In genomic region chr3:136909187-136909586, GRCh38 we compare ENCODE assay signal across 13 cellular contexts. TPM values are rescaled to one million over a fixed set of nuclear protein-coding genes. Genes with fewer than 3 reads are reported as not detected.
A peak's percentile ranks its signal among the peaks of the same experiment; 100 is the strongest.
DNase-seq lines count a peak whose midpoint lies in the region; ATAC-seq and TF ChIP-seq lines count a peak whose summit lies in the region.
"Had no signal": no experiment of that assay in that cellular context is flagged by ENCODE, and none has a peak within 500 bp of the region (broad histone marks: within the 10 kb centered on the region; RNA-seq: fewer than 3 reads in every experiment).

No MANE protein-coding gene starts in this region.

- H3K27me3 ChIP-seq in dorsolateral prefrontal cortex, result no peaks in the 10 kb centered on the region

- peaks cover 8 to 31% of the 10 kb centered on the region in 2 donors for H3K36me3 Mint-ChIP-seq in activated T-cell treated with anti-CD3 and anti-CD28 coated beads, Interleukin-2, amount 50 U/mL, for 72 hours (ENCODE audit: insufficient read depth in 2 of 2)
- peaks cover 20% of the 10 kb centered on the region for H3K36me3 Mint-ChIP-seq in activated T-cell treated with anti-CD3 and anti-CD28 coated beads, Interleukin-2, amount 50 U/mL, for 4 hours (ENCODE audit: insufficient read depth)
- peaks cover 33% of the 10 kb centered on the region for H3K36me3 Mint-ChIP-seq in activated B cell treated with CpG ODN at 0.5 μM for 24 hours (ENCODE audit: low read depth)
- peaks cover 41% of the 10 kb centered on the region for H3K36me3 Mint-ChIP-seq in stimulated activated memory B cell treated with anti-CD40 and anti-IgM and Interleukin-4, amounts not matched to agents 10 μg/mL and 1 μg/mL and 100 μg/mL, for 72 hours

- H3K27ac Mint-ChIP-seq in activated T-cell treated with anti-CD3 and anti-CD28 coated beads, Interleukin-2, amount 50 U/mL, for 72 hours, result peak overlapping the region; percentile 7
- H3K27ac Mint-ChIP-seq in activated B cell treated with CpG ODN at 0.5 μM for 24 hours, result peak overlapping the region; percentile 54
- H3K27ac Mint-ChIP-seq in stimulated activated memory B cell treated with anti-CD40 and anti-IgM and Interleukin-4, amounts not matched to agents 10 μg/mL and 1 μg/mL and 100 μg/mL, for 72 hours, result peak overlapping the region; percentile 7

- H3K4me1 Mint-ChIP-seq in activated T-cell treated with anti-CD3 and anti-CD28 coated beads, Interleukin-2, amount 50 U/mL, for 72 hours (ENCODE audit: low read depth), result peaks cover 61% of the 10 kb centered on the region
- H3K4me1 Mint-ChIP-seq in activated T-cell treated with anti-CD3 and anti-CD28 coated beads, Interleukin-2, amount 50 U/mL, for 4 hours (ENCODE audit: low read depth), result peaks cover 83% of the 10 kb centered on the region
- H3K4me1 Mint-ChIP-seq in activated B cell treated with CpG ODN at 0.5 μM for 24 hours, result peaks cover 70% of the 10 kb centered on the region
- H3K4me1 Mint-ChIP-seq in stimulated activated memory B cell treated with anti-CD40 and anti-IgM and Interleukin-4, amounts not matched to agents 10 μg/mL and 1 μg/mL and 100 μg/mL, for 72 hours, result peaks cover 74% of the 10 kb centered on the region

- H3K4me3 ChIP-seq in dorsolateral prefrontal cortex, result no peak overlapping the region

- peak overlapping the region in 1 of 2 donors; percentile 46 for H3K4me3 Mint-ChIP-seq in activated T-cell treated with anti-CD3 and anti-CD28 coated beads, Interleukin-2, amount 50 U/mL, for 72 hours
- no peak overlapping the region for H3K4me3 Mint-ChIP-seq in activated T-cell treated with anti-CD3 and anti-CD28 coated beads, Interleukin-2, amount 50 U/mL, for 4 hours
- H3K4me3 Mint-ChIP-seq in activated B cell treated with CpG ODN at 0.5 μM for 24 hours, result no peak overlapping the region
- H3K4me3 Mint-ChIP-seq in stimulated activated memory B cell treated with anti-CD40 and anti-IgM and Interleukin-4, amounts not matched to agents 10 μg/mL and 1 μg/mL and 100 μg/mL, for 72 hours, result no peak overlapping the region

- DNase-seq in activated T-cell treated with anti-CD3 and anti-CD28 coated beads, Interleukin-2, amount 50 U/mL, for 72 hours, result no peak
- no peak for DNase-seq in activated T-cell treated with anti-CD3 and anti-CD28 coated beads, Interleukin-2, amount 50 U/mL, for 4 hours
- DNase-seq in activated B cell treated with CpG ODN at 0.5 μM for 24 hours (no peak), dorsolateral prefrontal cortex (no peak), iPS-NIHi7 (ENCODE audit: extremely low spot score) (no peak)
- DNase-seq: NCI-H187 treated with DMSO at 0.1 percent for 48 hours; OCI-M1; stimulated activated CD4-positive, alpha-beta T cell treated with anti-CD3 and anti-CD28 coated beads, Interleukin-2, amount 100 ng/mL, for 24 hours; stimulated activated naive CD4-positive, alpha-beta T cell treated with Interleukin-2 at 50 U/mL for 16 hours; T-helper 9 cell had no signal

- no peak overlapping the region for H3K27ac ChIP-seq in dorsolateral prefrontal cortex

- peaks cover 2% of the 10 kb centered on the region in 2 donors for H3K9me3 Mint-ChIP-seq in activated T-cell treated with anti-CD3 and anti-CD28 coated beads, Interleukin-2, amount 50 U/mL, for 72 hours
- no peaks in the 10 kb centered on the region for H3K9me3 Mint-ChIP-seq in activated T-cell treated with anti-CD3 and anti-CD28 coated beads, Interleukin-2, amount 50 U/mL, for 4 hours
- H3K9me3 Mint-ChIP-seq in activated B cell treated with CpG ODN at 0.5 μM for 24 hours, result peaks cover 2% of the 10 kb centered on the region
- H3K9me3 Mint-ChIP-seq in stimulated activated memory B cell treated with anti-CD40 and anti-IgM and Interleukin-4, amounts not matched to agents 10 μg/mL and 1 μg/mL and 100 μg/mL, for 72 hours, result peaks cover 3% of the 10 kb centered on the region

- CTCF ChIA-PET in activated B cell treated with CpG ODN at 0.5 μM for 24 hours (lab: Charles Lee), result no interaction called here

- intact Hi-C loops in activated B cell treated with CpG ODN at 0.5 μM for 24 hours (cut with micrococcal nuclease), result no loop called here
- intact Hi-C loops in dorsolateral prefrontal cortex (cut with DNase I), result no loop called here

- POLR2A ChIA-PET in activated B cell treated with CpG ODN at 0.5 μM for 24 hours (lab: Charles Lee), result interaction anchor here (0.5 to 1.3 kb wide), 2 partner anchors 20 to 46 kb away, joined by 3 to 8 read pairs; no protein-coding TSS in a partner anchor

- H3K27me3 Mint-ChIP-seq in activated T-cell treated with anti-CD3 and anti-CD28 coated beads, Interleukin-2, amount 50 U/mL, for 72 hours (ENCODE audit: low read depth), result no peaks in the 10 kb centered on the region
- no peaks in the 10 kb centered on the region for H3K27me3 Mint-ChIP-seq in activated T-cell treated with anti-CD3 and anti-CD28 coated beads, Interleukin-2, amount 50 U/mL, for 4 hours (ENCODE audit: low read depth)
- no peaks in the 10 kb centered on the region for H3K27me3 Mint-ChIP-seq in activated B cell treated with CpG ODN at 0.5 μM for 24 hours
- H3K27me3 Mint-ChIP-seq in stimulated activated memory B cell treated with anti-CD40 and anti-IgM and Interleukin-4, amounts not matched to agents 10 μg/mL and 1 μg/mL and 100 μg/mL, for 72 hours, result no peaks in the 10 kb centered on the region

- ATAC-seq in activated T-cell treated with anti-CD3 and anti-CD28 coated beads, Interleukin-2, amount 50 U/mL, for 72 hours (replicated peaks in 1 of 2), result no peak
- ATAC-seq in activated T-cell treated with anti-CD3 and anti-CD28 coated beads, Interleukin-2, amount 50 U/mL, for 4 hours, result no peak
- peak; percentile 50 for ATAC-seq in HG02884 (IDR thresholded peaks at IDR 0.05; ENCODE audit: unreplicated experiment)
- ATAC-seq in activated B cell treated with CpG ODN at 0.5 μM for 24 hours (ENCODE audit: low read depth), result no peak
- ATAC-seq in stimulated activated memory B cell treated with anti-CD40 and anti-IgM and Interleukin-4, amounts not matched to agents 10 μg/mL and 1 μg/mL and 100 μg/mL, for 72 hours, result no peak
- ATAC-seq in GM21447 (IDR thresholded peaks at IDR 0.05; ENCODE audit: unreplicated experiment), result no peak

- no peak for TF ChIP-seq CTCF in activated B cell treated with CpG ODN at 0.5 μM for 24 hours (IDR thresholded peaks at IDR 0.05)
- TF ChIP-seq CTCF in dorsolateral prefrontal cortex (IDR thresholded peaks at IDR 0.05 in 54 of 56, conservative IDR thresholded peaks at IDR 0.05 in 2 of 56; ENCODE audit: low read depth in 1 of 56, partially characterized antibody in 56 of 56), result no peak

RNA-seq across cellular contexts. Expression of gene NCK1, which starts 47.2 kb away (rescaled TPM):
- total RNA-seq in activated T-cell treated with anti-CD3 and anti-CD28 coated beads, Interleukin-2, amount 50 U/mL, for 72 hours, result 10 to 100 TPM; 45.8 to 46.6 TPM
- 10 to 100 TPM; 25.7 to 31.2 (median 30.0) TPM for total RNA-seq in activated T-cell treated with anti-CD3 and anti-CD28 coated beads, Interleukin-2, amount 50 U/mL, for 4 hours
- total RNA-seq in activated B cell treated with CpG ODN at 0.5 μM for 24 hours (29.7 and 30.8 TPM in 2 replicates), dorsolateral prefrontal cortex (10 to 100 TPM; 15.6 to 40.2 (median 26.0) TPM)

RNA-seq across cellular contexts. Expression of gene IL20RB, which starts 48.6 kb away (rescaled TPM):
- total RNA-seq in activated T-cell treated with anti-CD3 and anti-CD28 coated beads, Interleukin-2, amount 50 U/mL, for 72 hours, result 1 to 10 TPM; 1.7 to 2.0 TPM
- 1 to 10 TPM; 1.0 to 1.5 (median 1.1) TPM for total RNA-seq in activated T-cell treated with anti-CD3 and anti-CD28 coated beads, Interleukin-2, amount 50 U/mL, for 4 hours
- total RNA-seq in activated B cell treated with CpG ODN at 0.5 μM for 24 hours, result 0.98 and 1.5 TPM in 2 replicates
- total RNA-seq in dorsolateral prefrontal cortex, result 1 to 10 TPM in 55 of 120 experiments, under 1 TPM in 52, not detected in 13; 0.23 to 3.9 (median 1.0) TPM
